7 cellular contexts compared by ENCODE assay signal in genomic region chr12:122835693-122836026, GRCh38. TPM values are rescaled to one million over a fixed set of nuclear protein-coding genes. Genes with fewer than 3 reads are reported as not detected.
DNase-seq lines count a peak whose midpoint lies in the region; ATAC-seq and TF ChIP-seq lines count a peak whose summit lies in the region.

No MANE protein-coding gene starts in this region.

- H3K36me3 ChIP-seq in right atrium auricular region (no peaks in the 10 kb centered on the region), gastrocnemius medialis (no peaks in the 10 kb centered on the region)

- no peaks in the 10 kb centered on the region for H3K9me3 ChIP-seq in right atrium auricular region
- H3K9me3 ChIP-seq in gastrocnemius medialis, result no peaks in the 10 kb centered on the region

- in situ Hi-C loops in gastrocnemius medialis (cut with MboI; ENCODE audit: low sequenced_read_pairs in 4 of 4), result no loop called here

- H3K27me3 ChIP-seq in right atrium auricular region (no peaks in the 10 kb centered on the region), gastrocnemius medialis (no peaks in the 10 kb centered on the region)

- H3K9me3 Mint-ChIP-seq in activated T-helper 17 cell treated with anti-CD3 and anti-CD28 coated beads, Interleukin-2, amount 50 U/mL, for 72 hours, result no peaks in the 10 kb centered on the region

- peak; percentile 1 for TF ChIP-seq POLR2A in GM15510 (IDR thresholded peaks at IDR 0.05; ENCODE audit: borderline replicate concordance, extremely low read depth, insufficient read length)
- TF ChIP-seq POLR2A in gastrocnemius medialis (IDR thresholded peaks at IDR 0.05), result no peak

- no peak overlapping the region for H3K27ac Mint-ChIP-seq in activated T-helper 17 cell treated with anti-CD3 and anti-CD28 coated beads, Interleukin-2, amount 50 U/mL, for 72 hours

- no peaks in the 10 kb centered on the region for H3K27me3 Mint-ChIP-seq in activated T-helper 17 cell treated with anti-CD3 and anti-CD28 coated beads, Interleukin-2, amount 50 U/mL, for 72 hours

- H3K4me3 Mint-ChIP-seq in activated T-helper 17 cell treated with anti-CD3 and anti-CD28 coated beads, Interleukin-2, amount 50 U/mL, for 72 hours, result peak overlapping the region; percentile 91

- H3K36me3 Mint-ChIP-seq in activated T-helper 17 cell treated with anti-CD3 and anti-CD28 coated beads, Interleukin-2, amount 50 U/mL, for 72 hours (ENCODE audit: low read depth), result peaks cover 9% of the 10 kb centered on the region

- H3K4me3 ChIP-seq in right atrium auricular region (peak overlapping the region; percentile 55 to 73), gastrocnemius medialis (peak overlapping the region; percentile 65 to 71 (median 68))

- intact Hi-C loops in gastrocnemius medialis (cut with DNase I; ENCODE audit: low total_unique reads), result no loop called here

- ATAC-seq in HG03354 (IDR thresholded peaks at IDR 0.05; ENCODE audit: poor library complexity, severe bottlenecking, unreplicated experiment), result peak; percentile 60
- peak; percentile 62 for ATAC-seq in activated T-helper 17 cell treated with anti-CD3 and anti-CD28 coated beads, Interleukin-2, amount 50 U/mL, for 72 hours (replicated peaks)
- ATAC-seq in gastrocnemius medialis, result peak; percentile 19 to 22
- no peak for ATAC-seq in HG03196 (IDR thresholded peaks at IDR 0.05; ENCODE audit: unreplicated experiment)

- H3K27ac ChIP-seq in right atrium auricular region, result peak overlapping the region; percentile 87 to 94
- peak overlapping the region; percentile 50 to 68 (median 58) for H3K27ac ChIP-seq in gastrocnemius medialis

- peaks cover 14% of the 10 kb centered on the region for H3K4me1 Mint-ChIP-seq in activated T-helper 17 cell treated with anti-CD3 and anti-CD28 coated beads, Interleukin-2, amount 50 U/mL, for 72 hours

- H3K4me1 ChIP-seq in right atrium auricular region (peaks cover 0 to 41% of the 10 kb centered on the region in 2 donors), gastrocnemius medialis (peaks cover 16 to 25% of the 10 kb centered on the region in 2 donors)

- TF ChIP-seq CTCF in right atrium auricular region (IDR thresholded peaks at IDR 0.05) (no peak), gastrocnemius medialis (IDR thresholded peaks at IDR 0.05 in 4 of 5, conservative IDR thresholded peaks at IDR 0.05 in 1 of 5) (no peak)

- DNase-seq in right atrium auricular region (ENCODE audit: low spot score) (no peak), gastrocnemius medialis (no peak), CD1c-positive myeloid dendritic cell (ENCODE audit: extremely low spot score) (no peak)

RNA-seq across cellular contexts. Expression of gene HIP1R, which starts 0.4 kb away (rescaled TPM):
- 10 to 100 TPM; 14.7 to 23.3 TPM for total RNA-seq in activated T-helper 17 cell treated with anti-CD3 and anti-CD28 coated beads, Interleukin-2, amount 50 U/mL, for 72 hours
- total RNA-seq in right atrium auricular region (10 to 100 TPM; 32.4 to 43.8 TPM), gastrocnemius medialis (10 to 100 TPM in 3 of 4 donors, 1 to 10 TPM in 1; 9.3 to 14.8 (median 14.5) TPM)
